Comparison of ENCODE assay signal across 19 cellular contexts in genomic region chr6:77454386-77454785, GRCh38. TPM values are rescaled to one million over a fixed set of nuclear protein-coding genes. Genes with fewer than 3 reads are reported as not detected.
"Had no signal": no experiment of that assay in that cellular context is flagged by ENCODE, and none has a peak within 500 bp of the region (broad histone marks: within the 10 kb centered on the region; RNA-seq: fewer than 3 reads in every experiment).

No MANE protein-coding gene starts in this region.

- H3K9me3 ChIP-seq: colonic mucosa, left ventricle myocardium inferior, ovary, stomach had no signal

- H3K36me3 ChIP-seq: colonic mucosa, left ventricle myocardium inferior, ovary, stomach had no signal

- ATAC-seq: activated CD8-positive, alpha-beta T cell treated with anti-CD3 and anti-CD28 coated beads, Interleukin-2, amount 10 ng/mL, durations not matched to agents 7 days and 5 days; activated naive CD8-positive, alpha-beta T cell treated with anti-CD3 and anti-CD28 coated beads, Interleukin-2, amount 50 U/mL, for 24 hours had no signal

- H3K27ac ChIP-seq: colonic mucosa, ovary, stomach had no signal

- H3K9me3 Mint-ChIP-seq: activated naive CD8-positive, alpha-beta T cell treated with anti-CD3 and anti-CD28 coated beads, Interleukin-2, amount 50 U/mL, for 24 hours; activated T-helper 1 cell treated with anti-CD3 and anti-CD28 coated beads, Interleukin-12 subunit alpha, Interleukin-12 subunit beta, Interleukin-2, Interleukin-4 antibody, amounts not matched to agents 30 ng/mL and 10 ng/mL and 1 ng/mL, durations not matched to agents 14 hours and 24 hours and 36 hours; nephron progenitor cell; T-helper 1 cell treated with Interleukin-12 subunit alpha and Interleukin-12 subunit beta and Interleukin-4 antibody, amounts not matched to agents 30 μg/mL and 1 μg/mL, for 36 hours had no signal

- H3K4me1 Mint-ChIP-seq: activated naive CD8-positive, alpha-beta T cell treated with anti-CD3 and anti-CD28 coated beads, Interleukin-2, amount 50 U/mL, for 24 hours; nephron progenitor cell had no signal

- H3K27ac Mint-ChIP-seq: activated CD8-positive, alpha-beta T cell treated with anti-CD3 and anti-CD28 coated beads, Interleukin-2, amount 10 ng/mL, durations not matched to agents 7 days and 5 days; activated naive CD8-positive, alpha-beta T cell treated with anti-CD3 and anti-CD28 coated beads, Interleukin-2, amount 50 U/mL, for 24 hours; activated T-helper 1 cell treated with anti-CD3 and anti-CD28 coated beads, Interleukin-12 subunit alpha, Interleukin-12 subunit beta, Interleukin-2, Interleukin-4 antibody, amounts not matched to agents 30 ng/mL and 10 ng/mL and 1 ng/mL, durations not matched to agents 14 hours and 24 hours and 36 hours; nephron progenitor cell; T-helper 1 cell treated with Interleukin-12 subunit alpha and Interleukin-12 subunit beta and Interleukin-4 antibody, amounts not matched to agents 30 μg/mL and 1 μg/mL, for 36 hours had no signal

- H3K27me3 ChIP-seq: colonic mucosa, ovary, stomach had no signal

- H3K4me3 ChIP-seq: colonic mucosa, left ventricle myocardium inferior, ovary, stomach had no signal

- H3K4me1 ChIP-seq: colonic mucosa, stomach had no signal

- H3K4me3 Mint-ChIP-seq: activated CD8-positive, alpha-beta T cell treated with anti-CD3 and anti-CD28 coated beads, Interleukin-2, amount 10 ng/mL, durations not matched to agents 7 days and 5 days; activated naive CD8-positive, alpha-beta T cell treated with anti-CD3 and anti-CD28 coated beads, Interleukin-2, amount 50 U/mL, for 24 hours; activated T-helper 1 cell treated with anti-CD3 and anti-CD28 coated beads, Interleukin-12 subunit alpha, Interleukin-12 subunit beta, Interleukin-2, Interleukin-4 antibody, amounts not matched to agents 30 ng/mL and 10 ng/mL and 1 ng/mL, durations not matched to agents 14 hours and 24 hours and 36 hours; nephron progenitor cell; T-helper 1 cell treated with Interleukin-12 subunit alpha and Interleukin-12 subunit beta and Interleukin-4 antibody, amounts not matched to agents 30 μg/mL and 1 μg/mL, for 36 hours had no signal

- FAIRE-seq: endothelial cell of umbilical vein, islet of Langerhans, urothelium cell line had no signal

- DNase-seq: activated CD4-positive, alpha-beta T cell treated with anti-CD3 and anti-CD28 coated beads for 48 hours; activated CD8-positive, alpha-beta memory T cell treated with anti-CD3 and anti-CD28 coated beads, Interleukin-2, amount 50 U/mL, for 48 hours; activated CD8-positive, alpha-beta T cell treated with anti-CD3 and anti-CD28 coated beads, Interleukin-2, amount 10 ng/mL, durations not matched to agents 7 days and 5 days; activated naive CD4-positive, alpha-beta T cell; activated naive CD8-positive, alpha-beta T cell treated with anti-CD3 and anti-CD28 coated beads, Interleukin-2, amount 50 U/mL, for 24 hours; colonic mucosa; effector CD4-positive, alpha-beta T cell; glutamatergic neuron; left ventricle myocardium inferior; mesenchymal stem cell; nephron progenitor cell; ovary; stimulated activated CD4-positive, alpha-beta T cell treated with anti-CD3 and anti-CD28 coated beads, Interleukin-15, amount 100 ng/mL, for 24 hours; stomach had no signal

RNA-seq across cellular contexts. Expression of gene HTR1B, which starts 8.9 kb away (rescaled TPM):
- total RNA-seq: activated CD8-positive, alpha-beta T cell treated with anti-CD3 and anti-CD28 coated beads, Interleukin-2, amount 10 ng/mL, durations not matched to agents 7 days and 5 days; activated T-helper 1 cell treated with anti-CD3 and anti-CD28 coated beads, Interleukin-12 subunit alpha, Interleukin-12 subunit beta, Interleukin-2, Interleukin-4 antibody, amounts not matched to agents 30 ng/mL and 10 ng/mL and 1 ng/mL, durations not matched to agents 14 hours and 24 hours and 36 hours; left ventricle myocardium inferior had no signal
